In the genomic region with DNA sequence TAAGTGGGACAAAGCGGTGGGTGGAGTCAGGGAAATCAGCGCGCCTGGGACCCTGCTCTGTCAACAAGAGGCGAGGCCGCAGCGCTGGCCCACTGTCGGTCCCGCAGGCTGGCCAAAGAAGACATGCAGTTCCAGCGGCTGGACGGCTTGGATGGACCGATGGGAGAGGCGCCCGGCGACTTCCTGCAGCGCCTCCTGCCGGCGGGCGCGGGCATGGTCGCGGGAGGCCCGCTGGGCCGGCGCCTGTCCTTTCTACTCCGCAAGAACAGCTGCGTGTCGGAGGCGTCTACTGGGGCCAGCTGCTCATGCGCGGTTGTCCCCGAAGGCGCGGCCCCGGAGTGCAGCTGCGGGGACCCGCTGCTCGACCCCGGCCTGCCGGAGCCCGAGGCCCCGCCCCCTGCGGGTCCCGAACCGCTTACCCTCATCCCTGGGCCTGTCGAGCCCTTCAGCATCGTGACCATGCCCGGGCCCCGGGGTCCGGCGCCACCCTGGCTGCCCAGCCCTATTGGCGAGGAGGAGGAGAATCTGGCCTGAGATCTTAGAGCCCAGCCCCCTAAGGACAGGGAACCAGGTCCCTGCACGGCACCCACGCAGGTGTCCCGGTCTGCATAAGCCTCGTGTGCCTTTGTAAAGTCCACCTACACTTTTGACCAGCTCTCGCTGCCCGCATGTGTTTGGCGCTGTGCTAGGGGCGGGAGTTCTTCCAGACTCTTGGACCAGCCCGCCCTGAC, we compare ENCODE assay signal across 8 cellular contexts. TPM values are rescaled to one million over a fixed set of nuclear protein-coding genes. Genes with fewer than 3 reads are reported as not detected.
A peak's percentile ranks its signal among the peaks of the same experiment; 100 is the strongest.
DNase-seq lines count a peak whose midpoint lies in the region; ATAC-seq and TF ChIP-seq lines count a peak whose summit lies in the region.

No MANE protein-coding gene starts in this region.

- H3K4me1 ChIP-seq in endocrine pancreas (ENCODE audit: control insufficient read depth, insufficient read depth, low read length) (no peaks in the 10 kb centered on the region), mesenchymal stem cell (ENCODE audit: control insufficient read depth, insufficient read depth, low read depth, low read length) (peaks cover 8% of the 10 kb centered on the region)

- intact Hi-C loops in activated CD8-positive, alpha-beta T cell treated with anti-CD3 and anti-CD28 coated beads for 36 hours (cut with micrococcal nuclease), result no loop called here

- H4K8ac ChIP-seq in mesenchymal stem cell (ENCODE audit: low read length), result peak overlapping the region; percentile 90

- no peaks in the 10 kb centered on the region for H3K36me3 Mint-ChIP-seq in activated CD8-positive, alpha-beta T cell treated with anti-CD3 and anti-CD28 coated beads for 36 hours (ENCODE audit: low read depth)

- H3K27ac ChIP-seq in mesenchymal stem cell (ENCODE audit: low read length, poor library complexity, severe bottlenecking), result no peak overlapping the region

- peak overlapping the region in 1 of 2 experiments; percentile 50 for H3K23ac ChIP-seq in mesenchymal stem cell (ENCODE audit: low read length in 2 of 2)

- WGBS in mesenchymal stem cell, result 15% methylated on average over 60 of the region's 60 CpGs

- no peaks in the 10 kb centered on the region for H3K9me3 Mint-ChIP-seq in activated CD8-positive, alpha-beta T cell treated with anti-CD3 and anti-CD28 coated beads for 36 hours

- peak overlapping the region; percentile 74 for H3K9ac ChIP-seq in endocrine pancreas (ENCODE audit: control insufficient read depth, insufficient read depth, low read length)
- peak overlapping the region; percentile 80 for H3K9ac ChIP-seq in mesenchymal stem cell (ENCODE audit: low read length)

- peak; percentile 87 for DNase-seq in AG08395 (ENCODE audit: low spot score)
- DNase-seq in GOT3 (lab: John Stamatoyannopoulos, UW), result peak; percentile 48
- DNase-seq in NCI-H774 (lab: John Stamatoyannopoulos, UW), result peak; percentile 57
- DNase-seq in activated CD8-positive, alpha-beta T cell treated with anti-CD3 and anti-CD28 coated beads for 36 hours, result peak; percentile 77
- peak; percentile 77 for DNase-seq in mesenchymal stem cell
- peak; percentile 82 for DNase-seq in stimulated activated CD8-positive, alpha-beta memory T cell treated with anti-CD3 and anti-CD28 coated beads, Interleukin-4, amount 100 ng/mL, for 48 hours
- DNase-seq in HK-2 (ENCODE audit: unreplicated experiment), result no peak

- H3K14ac ChIP-seq in mesenchymal stem cell (ENCODE audit: low read length in 2 of 2), result no peak overlapping the region

- no peak overlapping the region for H3K4ac ChIP-seq in mesenchymal stem cell (ENCODE audit: low read depth in 1 of 2, low read length in 2 of 2)

- peak overlapping the region; percentile 41 for H3K4me3 Mint-ChIP-seq in activated CD8-positive, alpha-beta T cell treated with anti-CD3 and anti-CD28 coated beads for 36 hours

- peak overlapping the region; percentile 22 for H3K4me2 ChIP-seq in mesenchymal stem cell (ENCODE audit: low read length, poor library complexity, severe bottlenecking)

- peaks cover 18% of the 10 kb centered on the region for H3K27me3 Mint-ChIP-seq in activated CD8-positive, alpha-beta T cell treated with anti-CD3 and anti-CD28 coated beads for 36 hours

- peak overlapping the region; percentile 80 for H2AFZ ChIP-seq in mesenchymal stem cell (ENCODE audit: low read depth, low read length)

- no peak overlapping the region for H3K27ac Mint-ChIP-seq in activated CD8-positive, alpha-beta T cell treated with anti-CD3 and anti-CD28 coated beads for 36 hours

- POLR2A ChIA-PET in activated CD8-positive, alpha-beta T cell treated with anti-CD3 and anti-CD28 coated beads for 36 hours (lab: Charles Lee), result interaction anchor here (0.9 to 2.9 kb wide), 7 partner anchors 11 to 89 kb away, joined by 3 to 9 read pairs (median 3); no protein-coding TSS in a partner anchor

- H3K4me3 ChIP-seq in endocrine pancreas (ENCODE audit: control insufficient read depth, insufficient read depth, low read length), result no peak overlapping the region
- peak overlapping the region; percentile 36 to 72 for H3K4me3 ChIP-seq in mesenchymal stem cell (ENCODE audit: insufficient read depth in 1 of 2, low read depth in 1 of 2, low read length in 2 of 2)

- no peak overlapping the region for H2AK5ac ChIP-seq in mesenchymal stem cell (ENCODE audit: low read length, severe bottlenecking)

- H2BK120ac ChIP-seq in mesenchymal stem cell (ENCODE audit: low read depth, low read length), result peak overlapping the region; percentile 87

- CTCF ChIA-PET in activated CD8-positive, alpha-beta T cell treated with anti-CD3 and anti-CD28 coated beads for 36 hours (lab: Charles Lee), result interaction anchor here (0.6 to 17.4 kb wide), 45 partner anchors 9 to 264 kb away, joined by 3 to 480 read pairs (median 5); a partner anchor contains a TSS

- peak overlapping the region in 1 of 2 experiments; percentile 29 for H2BK12ac ChIP-seq in mesenchymal stem cell (ENCODE audit: low read length in 2 of 2)

- peak overlapping the region; percentile 40 to 91 for H3K18ac ChIP-seq in mesenchymal stem cell (ENCODE audit: low read depth in 1 of 2, low read length in 2 of 2)

- H2BK5ac ChIP-seq in mesenchymal stem cell (ENCODE audit: low read depth, low read length, poor library complexity, severe bottlenecking), result no peak overlapping the region

- no peaks in the 10 kb centered on the region for H3K79me1 ChIP-seq in mesenchymal stem cell (replicated peaks; ENCODE audit: low read length, poor library complexity, severe bottlenecking)

- peak overlapping the region; percentile 6 for H2BK15ac ChIP-seq in mesenchymal stem cell (ENCODE audit: low read depth, poor library complexity, severe bottlenecking)

- H3K27me3 ChIP-seq in endocrine pancreas (ENCODE audit: control insufficient read depth, insufficient read depth, low read length), result no peaks in the 10 kb centered on the region
- peaks cover 6 to 9% of the 10 kb centered on the region in 2 experiments for H3K27me3 ChIP-seq in mesenchymal stem cell (ENCODE audit: control insufficient read depth in 1 of 2, insufficient read depth in 1 of 2, low read length in 2 of 2)

- peak; percentile 98 for TF ChIP-seq CTCF in activated CD8-positive, alpha-beta T cell treated with anti-CD3 and anti-CD28 coated beads for 36 hours (IDR thresholded peaks at IDR 0.05)

- H3K36me3 ChIP-seq in endocrine pancreas (ENCODE audit: control insufficient read depth, insufficient read depth, low read length) (no peaks in the 10 kb centered on the region), mesenchymal stem cell (ENCODE audit: control insufficient read depth in 1 of 2, insufficient read depth in 2 of 2, low read depth in 1 of 2, low read length in 2 of 2) (peaks cover 5 to 9% of the 10 kb centered on the region in 2 experiments)

- H3K9me3 ChIP-seq in endocrine pancreas (ENCODE audit: control insufficient read depth, low read length), result no peaks in the 10 kb centered on the region
- no peaks in the 10 kb centered on the region for H3K9me3 ChIP-seq in mesenchymal stem cell (ENCODE audit: control insufficient read depth, low read length)

- peak overlapping the region; percentile 56 for H4K91ac ChIP-seq in mesenchymal stem cell (ENCODE audit: low read length)

- ATAC-seq in activated CD8-positive, alpha-beta T cell treated with anti-CD3 and anti-CD28 coated beads for 36 hours, result peak; percentile 83

- H3K4me1 Mint-ChIP-seq in activated CD8-positive, alpha-beta T cell treated with anti-CD3 and anti-CD28 coated beads for 36 hours (ENCODE audit: low read depth), result peaks cover 10% of the 10 kb centered on the region

RNA-seq across cellular contexts. Expression of a gene that starts 6.1 kb away (rescaled TPM):
- not detected for total RNA-seq in activated CD8-positive, alpha-beta T cell treated with anti-CD3 and anti-CD28 coated beads for 36 hours
- 0.04 TPM for polyA plus RNA-seq in mesenchymal stem cell (2013, experiment 1 of 2)
- polyA plus RNA-seq in mesenchymal stem cell (2013, experiment 2 of 2), result 0.01 TPM

RNA-seq across cellular contexts. Expression of a gene that starts 17.6 kb away (rescaled TPM):
- 10 to 100 TPM; 17.3 to 18.4 TPM for total RNA-seq in activated CD8-positive, alpha-beta T cell treated with anti-CD3 and anti-CD28 coated beads for 36 hours
- 10.8 TPM for polyA plus RNA-seq in mesenchymal stem cell (2013, experiment 1 of 2)
- 10.4 TPM for polyA plus RNA-seq in mesenchymal stem cell (2013, experiment 2 of 2)

RNA-seq across cellular contexts. Expression of a gene that starts 20.4 kb away (rescaled TPM):
- total RNA-seq in activated CD8-positive, alpha-beta T cell treated with anti-CD3 and anti-CD28 coated beads for 36 hours, result 10 to 100 TPM; 50.7 to 52.2 TPM
- 59.3 TPM for polyA plus RNA-seq in mesenchymal stem cell (2013, experiment 1 of 2)
- 58.3 TPM for polyA plus RNA-seq in mesenchymal stem cell (2013, experiment 2 of 2)

RNA-seq across cellular contexts. Expression of a gene that starts 23.2 kb away (rescaled TPM):
- total RNA-seq in activated CD8-positive, alpha-beta T cell treated with anti-CD3 and anti-CD28 coated beads for 36 hours, result 100 to 1,000 TPM; 154 to 169 TPM
- polyA plus RNA-seq in mesenchymal stem cell (2013, experiment 1 of 2), result 270 TPM
- 272 TPM for polyA plus RNA-seq in mesenchymal stem cell (2013, experiment 2 of 2)

RNA-seq across cellular contexts. Expression of a gene that starts 33.6 kb away (rescaled TPM):
- total RNA-seq in activated CD8-positive, alpha-beta T cell treated with anti-CD3 and anti-CD28 coated beads for 36 hours, result 100 to 1,000 TPM; 292 to 299 TPM
- 273 TPM for polyA plus RNA-seq in mesenchymal stem cell (2013, experiment 1 of 2)
- 264 TPM for polyA plus RNA-seq in mesenchymal stem cell (2013, experiment 2 of 2)
